In genomic region chr4:186481998-186482790, GRCh38 we compare ENCODE assay signal across 1 cellular context.
TF ChIP-seq lines count a peak whose summit lies in the region.

No MANE protein-coding gene starts in this region.

TF ChIP-seq in WTC11, 78 proteins besides CTCF, POLR2A, EP300 and RAD21 (continued from another document):
- no peak for TF ChIP-seq E2F4 (CRISPR knock-in tag; IDR thresholded peaks at IDR 0.05; ENCODE audit: borderline replicate concordance, low read depth)
- no peak for TF ChIP-seq ZNF396 (CRISPR knock-in tag; IDR thresholded peaks at IDR 0.05; ENCODE audit: borderline replicate concordance)
- no peak for TF ChIP-seq GRHL2 (CRISPR knock-in tag; IDR thresholded peaks at IDR 0.05; ENCODE audit: insufficient replicate concordance, severe bottlenecking)
- no peak for TF ChIP-seq FOXK1 (CRISPR knock-in tag; IDR thresholded peaks at IDR 0.05)
- TF ChIP-seq IRF2 (CRISPR knock-in tag; IDR thresholded peaks at IDR 0.05; ENCODE audit: borderline replicate concordance, low read depth), result no peak
- no peak for TF ChIP-seq ZNF263 (CRISPR knock-in tag; IDR thresholded peaks at IDR 0.05; ENCODE audit: low read depth)
- TF ChIP-seq NFE2L1 (CRISPR knock-in tag; IDR thresholded peaks at IDR 0.05), result no peak
- no peak for TF ChIP-seq OVOL2 (CRISPR knock-in tag; IDR thresholded peaks at IDR 0.05; ENCODE audit: borderline replicate concordance)
- TF ChIP-seq MXD4 (CRISPR knock-in tag; IDR thresholded peaks at IDR 0.05; ENCODE audit: borderline replicate concordance), result no peak
- no peak for TF ChIP-seq GTF2I (CRISPR knock-in tag; conservative IDR thresholded peaks at IDR 0.05)
- TF ChIP-seq RORB (CRISPR knock-in tag; IDR thresholded peaks at IDR 0.05), result no peak
- TF ChIP-seq TEAD4 (CRISPR knock-in tag; IDR thresholded peaks at IDR 0.05), result no peak
- no peak for TF ChIP-seq PRDM15 (CRISPR knock-in tag; IDR thresholded peaks at IDR 0.05)
- TF ChIP-seq JAZF1 (CRISPR knock-in tag; IDR thresholded peaks at IDR 0.05), result no peak
- no peak for TF ChIP-seq NFATC4 (CRISPR knock-in tag; IDR thresholded peaks at IDR 0.05)
TF ChIP-seq in WTC11: peak in this region for 0.
